Comparison of ENCODE assay signal across 1 cellular context in the genomic region with DNA sequence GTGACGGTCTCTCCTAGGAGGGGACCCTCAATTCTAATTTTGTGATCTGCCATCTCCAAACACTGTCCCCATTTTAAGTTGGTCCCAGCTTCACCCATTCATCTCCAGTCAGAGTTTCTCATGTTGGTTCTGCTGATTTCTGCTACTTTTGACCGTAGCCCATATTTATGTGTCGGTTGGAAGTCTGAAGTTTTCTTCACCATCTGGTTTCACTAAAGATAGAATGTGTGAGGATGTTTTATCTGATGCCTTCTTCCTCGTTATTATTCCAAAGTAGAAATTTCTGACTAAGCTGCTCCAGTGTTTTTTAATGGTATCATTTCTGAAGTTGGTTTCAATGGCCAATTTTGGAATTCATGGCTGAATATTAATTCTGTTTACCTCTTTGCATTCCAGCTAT.
TF ChIP-seq lines count a peak whose summit lies in the region.

No MANE protein-coding gene starts in this region.

TF ChIP-seq in A549, 52 proteins besides CTCF, POLR2A, EP300 and RAD21 (continued from another document):
- TF ChIP-seq MAFK (IDR thresholded peaks at IDR 0.05; ENCODE audit: partially characterized antibody) = no peak
- TF ChIP-seq, protein P1, sequence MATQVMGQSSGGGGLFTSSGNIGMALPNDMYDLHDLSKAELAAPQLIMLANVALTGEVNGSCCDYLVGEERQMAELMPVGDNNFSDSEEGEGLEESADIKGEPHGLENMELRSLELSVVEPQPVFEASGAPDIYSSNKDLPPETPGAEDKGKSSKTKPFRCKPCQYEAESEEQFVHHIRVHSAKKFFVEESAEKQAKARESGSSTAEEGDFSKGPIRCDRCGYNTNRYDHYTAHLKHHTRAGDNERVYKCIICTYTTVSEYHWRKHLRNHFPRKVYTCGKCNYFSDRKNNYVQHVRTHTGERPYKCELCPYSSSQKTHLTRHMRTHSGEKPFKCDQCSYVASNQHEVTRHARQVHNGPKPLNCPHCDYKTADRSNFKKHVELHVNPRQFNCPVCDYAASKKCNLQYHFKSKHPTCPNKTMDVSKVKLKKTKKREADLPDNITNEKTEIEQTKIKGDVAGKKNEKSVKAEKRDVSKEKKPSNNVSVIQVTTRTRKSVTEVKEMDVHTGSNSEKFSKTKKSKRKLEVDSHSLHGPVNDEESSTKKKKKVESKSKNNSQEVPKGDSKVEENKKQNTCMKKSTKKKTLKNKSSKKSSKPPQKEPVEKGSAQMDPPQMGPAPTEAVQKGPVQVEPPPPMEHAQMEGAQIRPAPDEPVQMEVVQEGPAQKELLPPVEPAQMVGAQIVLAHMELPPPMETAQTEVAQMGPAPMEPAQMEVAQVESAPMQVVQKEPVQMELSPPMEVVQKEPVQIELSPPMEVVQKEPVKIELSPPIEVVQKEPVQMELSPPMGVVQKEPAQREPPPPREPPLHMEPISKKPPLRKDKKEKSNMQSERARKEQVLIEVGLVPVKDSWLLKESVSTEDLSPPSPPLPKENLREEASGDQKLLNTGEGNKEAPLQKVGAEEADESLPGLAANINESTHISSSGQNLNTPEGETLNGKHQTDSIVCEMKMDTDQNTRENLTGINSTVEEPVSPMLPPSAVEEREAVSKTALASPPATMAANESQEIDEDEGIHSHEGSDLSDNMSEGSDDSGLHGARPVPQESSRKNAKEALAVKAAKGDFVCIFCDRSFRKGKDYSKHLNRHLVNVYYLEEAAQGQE (IDR thresholded peaks at IDR 0.05) = no peak
- no peak for TF ChIP-seq TFCP2L1 (CRISPR knock-in tag; IDR thresholded peaks at IDR 0.05)
- TF ChIP-seq HOXA7 (CRISPR knock-in tag; IDR thresholded peaks at IDR 0.05) = no peak
- TF ChIP-seq, protein P2, sequence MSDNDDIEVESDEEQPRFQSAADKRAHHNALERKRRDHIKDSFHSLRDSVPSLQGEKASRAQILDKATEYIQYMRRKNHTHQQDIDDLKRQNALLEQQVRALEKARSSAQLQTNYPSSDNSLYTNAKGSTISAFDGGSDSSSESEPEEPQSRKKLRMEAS (IDR thresholded peaks at IDR 0.05) = no peak
- no peak for TF ChIP-seq HOXB13 (CRISPR knock-in tag; IDR thresholded peaks at IDR 0.05; ENCODE audit: low read depth)
- TF ChIP-seq CBX8 (IDR thresholded peaks at IDR 0.05) = no peak
- TF ChIP-seq FOSB (CRISPR knock-in tag; IDR thresholded peaks at IDR 0.05) = no peak
